12 cellular contexts compared by ENCODE assay signal in the genomic region with DNA sequence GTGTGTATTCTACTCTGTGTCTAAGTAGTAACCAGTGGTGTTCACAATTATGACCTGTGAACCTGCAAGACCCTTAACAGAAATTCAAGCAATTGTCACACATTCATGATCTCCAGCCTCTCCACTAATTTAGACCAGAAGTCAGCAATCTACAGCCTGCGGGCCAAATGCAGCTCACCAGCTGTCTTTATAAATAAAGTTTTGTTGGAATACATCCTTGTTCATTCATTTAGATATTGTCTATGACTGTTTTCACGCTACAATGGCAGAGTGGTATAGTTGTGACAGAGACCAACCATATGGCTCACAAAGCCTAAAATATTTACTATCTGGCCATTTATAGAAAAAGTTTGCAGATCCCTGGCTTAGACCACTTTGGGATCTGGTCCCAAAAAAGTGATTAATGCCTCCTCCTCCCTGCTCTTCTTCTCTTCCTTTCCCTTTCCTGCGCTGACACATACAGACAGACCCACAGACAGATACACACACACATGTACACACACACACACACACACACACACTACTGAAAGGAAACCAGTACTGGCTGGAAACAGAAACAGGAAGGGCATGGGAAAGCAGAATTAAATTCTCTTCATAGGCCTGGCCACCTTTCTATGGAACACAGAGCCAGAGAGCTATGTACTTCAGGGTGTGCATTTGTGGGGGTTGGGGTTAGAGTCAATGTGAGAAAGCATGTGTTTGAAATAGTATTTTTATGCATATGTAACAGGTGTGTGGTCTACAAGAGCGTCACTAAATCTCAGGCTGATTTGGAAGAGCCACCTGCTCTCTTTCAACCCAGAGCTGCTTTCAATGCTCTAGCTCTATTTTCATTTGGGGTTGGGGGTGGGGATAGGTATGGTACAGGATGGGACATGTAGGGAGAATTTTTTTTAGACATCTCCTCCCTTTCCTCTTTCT. TPM values are rescaled to one million over a fixed set of nuclear protein-coding genes. Genes with fewer than 3 reads are reported as not detected.
DNase-seq lines count a peak whose midpoint lies in the region; ATAC-seq and TF ChIP-seq lines count a peak whose summit lies in the region.
"Had no signal": no experiment of that assay in that cellular context is flagged by ENCODE, and none has a peak within 500 bp of the region (broad histone marks: within the 10 kb centered on the region; RNA-seq: fewer than 3 reads in every experiment).

No MANE protein-coding gene starts in this region.

- no peak overlapping the region for H3K27ac Mint-ChIP-seq in Calu3 (ENCODE audit: unreplicated experiment)
- H3K27ac Mint-ChIP-seq: activated naive CD4-positive, alpha-beta T cell treated with anti-CD3 and anti-CD28 coated beads, Interleukin-2, amount 50 U/mL, for 24 hours had no signal

- H3K27me3 ChIP-seq in Loucy (ENCODE audit: insufficient read depth, low read length, poor library complexity, severe bottlenecking) (no peaks in the 10 kb centered on the region), esophagus squamous epithelium (no peaks in the 10 kb centered on the region)

- H3K4me3 ChIP-seq in Loucy (ENCODE audit: low read length, poor library complexity, severe bottlenecking) (peak overlapping the region; percentile 38), esophagus squamous epithelium (no peak overlapping the region)

- no peaks in the 10 kb centered on the region for H3K9me2 ChIP-seq in Loucy (replicated peaks; ENCODE audit: low read depth, low read length)

- peak; percentile 83 for ATAC-seq in HG02623 (IDR thresholded peaks at IDR 0.05; ENCODE audit: unreplicated experiment)

- no peaks in the 10 kb centered on the region for H3K36me3 Mint-ChIP-seq in Calu3 (ENCODE audit: insufficient read depth, unreplicated experiment)
- H3K36me3 Mint-ChIP-seq: activated naive CD4-positive, alpha-beta T cell treated with anti-CD3 and anti-CD28 coated beads, Interleukin-2, amount 50 U/mL, for 24 hours had no signal

- no peaks in the 10 kb centered on the region for H3K27me3 Mint-ChIP-seq in Calu3 (ENCODE audit: unreplicated experiment)
- H3K27me3 Mint-ChIP-seq: activated naive CD4-positive, alpha-beta T cell treated with anti-CD3 and anti-CD28 coated beads, Interleukin-2, amount 50 U/mL, for 24 hours had no signal

- peak overlapping the region; percentile 43; the same call in 1 of the 2 replicates for H2AFZ ChIP-seq in Loucy (ENCODE audit: low read length)

- TF ChIP-seq CTCF in Loucy (conservative IDR thresholded peaks at IDR 0.05; ENCODE audit: low read length) (no peak), esophagus squamous epithelium (IDR thresholded peaks at IDR 0.05) (no peak), Calu3 (IDR thresholded peaks at IDR 0.05; ENCODE audit: unreplicated experiment) (no peak)

- H3K4me3 Mint-ChIP-seq in Calu3 (ENCODE audit: low read depth, unreplicated experiment): no peak overlapping the region
- H3K4me3 Mint-ChIP-seq: activated naive CD4-positive, alpha-beta T cell treated with anti-CD3 and anti-CD28 coated beads, Interleukin-2, amount 50 U/mL, for 24 hours had no signal

- H3K9ac ChIP-seq in Loucy (ENCODE audit: low read depth, low read length, poor library complexity, severe bottlenecking): peak overlapping the region; percentile 50

- no peaks in the 10 kb centered on the region for H3K9me3 ChIP-seq in Loucy (ENCODE audit: insufficient read depth, low read depth, low read length)
- no peaks in the 10 kb centered on the region for H3K9me3 ChIP-seq in esophagus squamous epithelium

- no peak overlapping the region for H3K27ac ChIP-seq in esophagus squamous epithelium
- H3K27ac ChIP-seq: 22Rv1, HL-60 had no signal

- H3K4me2 ChIP-seq in Loucy (ENCODE audit: low read depth, low read length, poor library complexity, severe bottlenecking): peak overlapping the region; percentile 56

- H3K36me3 ChIP-seq in Loucy (ENCODE audit: insufficient read depth, low read length) (no peaks in the 10 kb centered on the region), esophagus squamous epithelium (no peaks in the 10 kb centered on the region)

- H3K79me2 ChIP-seq in Loucy (ENCODE audit: insufficient read depth, low read length): no peaks in the 10 kb centered on the region

- peaks cover 9% of the 10 kb centered on the region for H3K4me1 Mint-ChIP-seq in Calu3 (ENCODE audit: low read depth, unreplicated experiment)

- no peaks in the 10 kb centered on the region for H3K9me3 Mint-ChIP-seq in Calu3 (ENCODE audit: low read depth, unreplicated experiment)
- H3K9me3 Mint-ChIP-seq: activated naive CD4-positive, alpha-beta T cell treated with anti-CD3 and anti-CD28 coated beads, Interleukin-2, amount 50 U/mL, for 24 hours had no signal

- intact Hi-C loops in esophagus squamous epithelium (cut with DNase I): no loop called here
- intact Hi-C loops in Calu3 (cut with micrococcal nuclease; ENCODE audit: unreplicated experiment): no loop called here

- TF ChIP-seq POLR2A in esophagus squamous epithelium (IDR thresholded peaks at IDR 0.05): no peak

- no TSS peak for BruUV-seq in Calu3 (replicated peaks; lab: Mats Ljungman, UMichigan)

- no peaks in the 10 kb centered on the region for H4K20me1 ChIP-seq in Loucy (ENCODE audit: insufficient read depth, low read length, poor library complexity, severe bottlenecking)

- H3K4me1 ChIP-seq in Loucy (ENCODE audit: insufficient read depth, low read length, poor library complexity, severe bottlenecking) (peaks cover 54% of the 10 kb centered on the region), esophagus squamous epithelium (no peaks in the 10 kb centered on the region)

- DNase-seq in DMS 273 (lab: John Stamatoyannopoulos, UW; ENCODE audit: unreplicated experiment): peak; percentile 5
- no peak for DNase-seq in DMS 273 treated with DMSO at 0.1 percent for 48 hours (lab: John Stamatoyannopoulos, UW)
- peak; percentile 3 for DNase-seq in pons (ENCODE audit: low spot score)
- DNase-seq in esophagus squamous epithelium (lab: John Stamatoyannopoulos, UW): no peak
- DNase-seq in amygdala (lab: John Stamatoyannopoulos, UW): no peak
- no peak for DNase-seq in Calu3
- DNase-seq: left cardiac atrium had no signal

- CTCF ChIA-PET in Calu3 (lab: Charles Lee): interaction anchor here (0.9 kb wide), 1 partner anchor 465 kb away, joined by 3 read pairs; no protein-coding TSS in a partner anchor

- H3F3A ChIP-seq in Loucy (ENCODE audit: low read depth): no peaks in the 10 kb centered on the region

- WGBS in esophagus squamous epithelium, 2 donors: 71 to 72% methylated on average over 4 of the region's 4 CpGs

RNA-seq across cellular contexts. Expression of a gene that starts 49.7 kb away (rescaled TPM):
- total RNA-seq in esophagus squamous epithelium (10 to 100 TPM; 18.5 to 27.3 (median 23.6) TPM), Calu3 (2022) (32.6 and 39.5 TPM in 2 replicates)

Comparison
In these comparisons a context has a peak if more than half of its experiments do, and no peak if none do; other contexts are left out.
1. DNase-seq: peak in DMS 273 (single experiment) and pons (single experiment); none in DMS 273 treated with DMSO at 0.1 percent for 48 hours (single experiment), esophagus squamous epithelium (single experiment), amygdala (0 of 56) and Calu3 (single experiment).